21 cellular contexts compared by ENCODE assay signal in genomic region chr16:70717817-70718216, GRCh38.
"Had no signal": no experiment of that assay in that cellular context is flagged by ENCODE, and none has a peak within 500 bp of the region (broad histone marks: within the 10 kb centered on the region; RNA-seq: fewer than 3 reads in every experiment).

No MANE protein-coding gene starts in this region.

- H3K9me3 Mint-ChIP-seq: activated naive CD4-positive, alpha-beta T cell treated with anti-CD3 and anti-CD28 coated beads for 36 hours; naive thymus-derived CD4-positive, alpha-beta T cell; stimulated activated naive CD8-positive, alpha-beta T cell treated with anti-CD3 and anti-CD28 coated beads, Interleukin-15, amount 100 ng/mL, for 72 hours had no signal

- H3K4me3 ChIP-seq: mucosa of descending colon, right atrium auricular region, thoracic aorta, uterus had no signal

- DNase-seq: activated CD4-positive, CD25-positive, alpha-beta regulatory T cell treated with anti-CD3 and anti-CD28 coated beads, Interleukin-2, amount 50 U/mL, for 72 hours; activated CD8-positive, alpha-beta memory T cell treated with anti-CD3 and anti-CD28 coated beads, Interleukin-2, amount 50 U/mL, for 4 hours; activated CD8-positive, alpha-beta T cell treated with anti-CD3 and anti-CD28 coated beads, Interleukin-2, amount 10 ng/mL, durations not matched to agents 7 days and 5 days; activated naive CD4-positive, alpha-beta T cell treated with anti-CD3 and anti-CD28 coated beads for 36 hours; amniotic stem cell; central memory CD4-positive, alpha-beta T cell; cortex of kidney; effector CD4-positive, alpha-beta T cell; foreskin fibroblast; glutamatergic neuron; kidney glomerular epithelial cell; left ventricle myocardium superior; mucosa of descending colon; naive thymus-derived CD4-positive, alpha-beta T cell; small intestine; stimulated activated naive CD8-positive, alpha-beta T cell treated with anti-CD3 and anti-CD28 coated beads, Interleukin-15, amount 100 ng/mL, for 72 hours; uterus had no signal

- ATAC-seq: activated CD8-positive, alpha-beta T cell treated with anti-CD3 and anti-CD28 coated beads, Interleukin-2, amount 10 ng/mL, durations not matched to agents 7 days and 5 days; left ventricle myocardium superior; mucosa of descending colon; naive thymus-derived CD4-positive, alpha-beta T cell; SK-N-SH treated with all-trans-retinoic acid at 6 μM for 48 hours; stimulated activated naive CD8-positive, alpha-beta T cell treated with anti-CD3 and anti-CD28 coated beads, Interleukin-15, amount 100 ng/mL, for 72 hours had no signal

- H3K27me3 Mint-ChIP-seq: memory B cell; naive thymus-derived CD4-positive, alpha-beta T cell; stimulated activated naive CD8-positive, alpha-beta T cell treated with anti-CD3 and anti-CD28 coated beads, Interleukin-15, amount 100 ng/mL, for 72 hours had no signal

- H3K4me1 Mint-ChIP-seq: memory B cell had no signal

- H3K27ac ChIP-seq: right atrium auricular region, thoracic aorta had no signal

- H3K4me3 Mint-ChIP-seq: activated CD8-positive, alpha-beta T cell treated with anti-CD3 and anti-CD28 coated beads, Interleukin-2, amount 10 ng/mL, durations not matched to agents 7 days and 5 days; activated naive CD4-positive, alpha-beta T cell treated with anti-CD3 and anti-CD28 coated beads for 36 hours; memory B cell; naive thymus-derived CD4-positive, alpha-beta T cell; stimulated activated naive CD8-positive, alpha-beta T cell treated with anti-CD3 and anti-CD28 coated beads, Interleukin-15, amount 100 ng/mL, for 72 hours had no signal

- H3K27ac Mint-ChIP-seq: activated CD8-positive, alpha-beta T cell treated with anti-CD3 and anti-CD28 coated beads, Interleukin-2, amount 10 ng/mL, durations not matched to agents 7 days and 5 days; activated naive CD4-positive, alpha-beta T cell treated with anti-CD3 and anti-CD28 coated beads for 36 hours; memory B cell had no signal
